In the genomic region with DNA sequence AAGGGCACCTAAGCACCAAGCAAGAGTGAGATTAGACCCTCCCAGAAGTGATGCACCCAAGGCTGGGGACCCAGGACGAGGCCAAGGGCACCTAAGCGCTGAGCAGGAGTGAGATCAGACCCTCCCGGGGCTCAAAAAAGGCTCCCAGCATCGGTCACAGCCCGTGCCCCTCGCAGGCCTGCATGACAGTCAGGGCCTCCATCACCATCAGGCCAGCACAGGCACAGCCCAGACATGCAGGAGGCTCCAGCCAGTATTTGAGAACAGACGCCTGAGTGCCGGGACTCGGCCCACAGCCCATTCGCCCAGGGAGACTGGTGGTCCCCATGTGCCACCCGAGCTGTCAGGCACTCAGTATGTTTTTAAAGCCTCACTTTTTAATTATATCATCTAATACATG, we compare ENCODE assay signal across 24 cellular contexts.
"Had no signal": no experiment of that assay in that cellular context is flagged by ENCODE, and none has a peak within 500 bp of the region (broad histone marks: within the 10 kb centered on the region; RNA-seq: fewer than 3 reads in every experiment).

No MANE protein-coding gene starts in this region.

- H3K9me3 ChIP-seq: psoas muscle, right lobe of liver, thoracic aorta, transverse colon had no signal

- H3K27ac ChIP-seq: coronary artery, gastroesophageal sphincter, left lung, lower lobe of right lung, parathyroid adenoma, psoas muscle, right lobe of liver, stomach, thoracic aorta, transverse colon had no signal

- FAIRE-seq: endothelial cell of umbilical vein had no signal

- H3K27me3 ChIP-seq: right lobe of liver, transverse colon had no signal

- H2AFZ ChIP-seq: parathyroid adenoma had no signal

- ATAC-seq: gastroesophageal sphincter, natural killer cell, psoas muscle had no signal

- H3K4me1 ChIP-seq: gastroesophageal sphincter, left lung, lower lobe of right lung, parathyroid adenoma, psoas muscle, right lobe of liver, stomach, transverse colon had no signal

- H3K79me2 ChIP-seq: parathyroid adenoma had no signal

- DNase-seq: effector CD4-positive, alpha-beta T cell; endodermal cell; erythroblast; glutamatergic neuron; islet precursor cell; left lung; lower lobe of right lung; natural killer cell; nucleus accumbens; psoas muscle; retina; right lobe of liver; stimulated activated CD4-positive, alpha-beta T cell treated with anti-CD3 and anti-CD28 coated beads, Interleukin-15, amount 100 ng/mL, for 24 hours; stimulated activated CD4-positive, alpha-beta T cell treated with anti-CD3 and anti-CD28 coated beads, Interleukin-1b, Interleukin-23, amount 100 ng/mL, for 48 hours; stimulated activated CD4-positive, alpha-beta T cell treated with anti-CD3 and anti-CD28 coated beads, Interleukin-4, amount 100 ng/mL, for 24 hours; stimulated activated naive CD4-positive, alpha-beta T cell; stomach; substantia nigra had no signal

- H3K4me3 ChIP-seq: coronary artery, gastroesophageal sphincter, left lung, lower lobe of right lung, psoas muscle, right lobe of liver, stomach, thoracic aorta, transverse colon had no signal

- H3K36me3 ChIP-seq: gastroesophageal sphincter, left lung, lower lobe of right lung, right lobe of liver, stomach, thoracic aorta, transverse colon had no signal
